In genomic region chr10:3850999-3851937, GRCh38 we compare ENCODE assay signal across 8 cellular contexts.
DNase-seq lines count a peak whose midpoint lies in the region; ATAC-seq, FAIRE-seq and TF ChIP-seq lines count a peak whose summit lies in the region.

No MANE protein-coding gene starts in this region.

- ATAC-seq in A549 (peak; percentile 60 to 70), GM19395 (IDR thresholded peaks at IDR 0.05; ENCODE audit: unreplicated experiment) (peak; percentile 48)

- peak; percentile 15 to 20; a peak in 1 of 5 replicates for TF ChIP-seq EP300 in A549 (IDR thresholded peaks at IDR 0.05)

- H3K9ac ChIP-seq in mesenchymal stem cell (ENCODE audit: low read length) = peak overlapping the region; percentile 89

- no peak for TF ChIP-seq POLR2A in A549 (IDR thresholded peaks at IDR 0.05; ENCODE audit: low read length)

- peaks cover 1% of the 10 kb centered on the region for H3K79me1 ChIP-seq in mesenchymal stem cell (replicated peaks; ENCODE audit: low read length, poor library complexity, severe bottlenecking)

- H3K27ac ChIP-seq in A549 (peak overlapping the region; percentile 92 to 94), caudate nucleus (ENCODE audit: low read depth, low read length) (peak overlapping the region; percentile 29), mesenchymal stem cell (ENCODE audit: low read length, poor library complexity, severe bottlenecking) (peak overlapping the region; percentile 97)

- H3K27me3 ChIP-seq in mesenchymal stem cell (ENCODE audit: control insufficient read depth in 1 of 2, insufficient read depth in 1 of 2, low read length in 2 of 2) (no peaks in the 10 kb centered on the region), H7 (ENCODE audit: control insufficient read depth, insufficient read depth, low read length) (no peaks in the 10 kb centered on the region)

- H3K18ac ChIP-seq in mesenchymal stem cell (ENCODE audit: low read depth in 1 of 2, low read length in 2 of 2) = peak overlapping the region; percentile 57 to 79

- H3K36me3 ChIP-seq in mesenchymal stem cell (ENCODE audit: control insufficient read depth in 1 of 2, insufficient read depth in 2 of 2, low read depth in 1 of 2, low read length in 2 of 2) = no peaks in the 10 kb centered on the region
- H3K36me3 ChIP-seq in H7 (replicated peaks; ENCODE audit: control insufficient read depth, insufficient read depth, low read length) = no peaks in the 10 kb centered on the region

- peaks cover 52% of the 10 kb centered on the region for H3K4me1 ChIP-seq in A549
- H3K4me1 ChIP-seq in mesenchymal stem cell (ENCODE audit: control insufficient read depth, insufficient read depth, low read depth, low read length) = peaks cover 13% of the 10 kb centered on the region

- H3K23ac ChIP-seq in mesenchymal stem cell (ENCODE audit: low read length in 2 of 2) = no peak overlapping the region

- no peak overlapping the region for H2AFZ ChIP-seq in mesenchymal stem cell (ENCODE audit: low read depth, low read length)

- H2AK5ac ChIP-seq in mesenchymal stem cell (ENCODE audit: low read length, severe bottlenecking) = peak overlapping the region; percentile 71

- POLR2A ChIA-PET in A549 (lab: Yijun Ruan, JAX) = interaction anchor here (0.5 to 3.1 kb wide), 10 partner anchors 22 to 506 kb away, joined by 4 to 79 read pairs (median 10); partner anchors contain the start of gene KLF6

- H2BK120ac ChIP-seq in mesenchymal stem cell (ENCODE audit: low read depth, low read length) = peak overlapping the region; percentile 52

- H3K4ac ChIP-seq in mesenchymal stem cell (ENCODE audit: low read depth in 1 of 2, low read length in 2 of 2) = peak overlapping the region; percentile 19 to 54

- TF ChIP-seq RAD21 in A549 (conservative IDR thresholded peaks at IDR 0.05 in 1 of 2, IDR thresholded peaks at IDR 0.05 in 1 of 2) = peak; percentile 18 to 21; a peak in 3 of 5 replicates

- CTCF ChIA-PET in A549 (lab: Yijun Ruan, JAX) = interaction anchor here (0.6 to 3.1 kb wide), 12 partner anchors 17 to 964 kb away, joined by 3 to 12 read pairs (median 4); no protein-coding TSS in a partner anchor

- peak overlapping the region; percentile 77 for H3K4me2 ChIP-seq in A549
- no peak overlapping the region for H3K4me2 ChIP-seq in mesenchymal stem cell (ENCODE audit: low read length, poor library complexity, severe bottlenecking)

- FAIRE-seq in A549 (lab: Jason Lieb, UNC) = peak; percentile 32

- no peak overlapping the region for H3K14ac ChIP-seq in mesenchymal stem cell (ENCODE audit: low read length in 2 of 2)

- DNase-seq in A549 (ENCODE audit: low read depth in 1 of 2, low spot score in 1 of 2) = peak; percentile 64 to 83
- DNase-seq in NCI-H69 (lab: John Stamatoyannopoulos, UW) = peak; percentile 51
- no peak for DNase-seq in caudate nucleus (lab: John Stamatoyannopoulos, UW)
- peak; percentile 92 for DNase-seq in mesenchymal stem cell
- DNase-seq in H7 = no peak
- no peak for DNase-seq in cerebellar nuclear complex (lab: John Stamatoyannopoulos, UW)
- no peak for DNase-seq in activated CD4-positive, alpha-beta T cell treated with anti-CD3 and anti-CD28 coated beads, Interleukin-2, amount 50 U/mL, for 48 hours

- H2BK5ac ChIP-seq in mesenchymal stem cell (ENCODE audit: low read depth, low read length, poor library complexity, severe bottlenecking) = peak overlapping the region; percentile 74

- H3K4me3 ChIP-seq in A549 = peak overlapping the region; percentile 10; the same call in 1 of the 3 replicates
- H3K4me3 ChIP-seq in mesenchymal stem cell (ENCODE audit: insufficient read depth in 1 of 2, low read depth in 1 of 2, low read length in 2 of 2) = peak overlapping the region in 1 of 2 experiments; percentile 26
- no peak overlapping the region for H3K4me3 ChIP-seq in H7 (ENCODE audit: insufficient read depth, low read depth, low read length)

- peak overlapping the region; percentile 84 for H4K91ac ChIP-seq in mesenchymal stem cell (ENCODE audit: low read length)

- TF ChIP-seq CTCF in A549 (IDR thresholded peaks at IDR 0.05) = no peak

- H4K8ac ChIP-seq in mesenchymal stem cell (ENCODE audit: low read length) = peak overlapping the region; percentile 82

- H2BK15ac ChIP-seq in mesenchymal stem cell (ENCODE audit: low read depth, poor library complexity, severe bottlenecking) = peak overlapping the region; percentile 77

- H2BK12ac ChIP-seq in mesenchymal stem cell (ENCODE audit: low read length in 2 of 2) = peak overlapping the region; percentile 75 to 94

- no peaks in the 10 kb centered on the region for H3K9me3 ChIP-seq in A549
- no peaks in the 10 kb centered on the region for H3K9me3 ChIP-seq in mesenchymal stem cell (ENCODE audit: control insufficient read depth, low read length)

- 51% methylated on average over 9 of the region's 9 CpGs for WGBS in A549 (ENCODE audit: missing lambda C conversion rate)
- WGBS in mesenchymal stem cell = 54% methylated on average over 5 of the region's 9 CpGs

TF ChIP-seq in A549, 52 proteins besides CTCF, POLR2A, EP300 and RAD21:
- TF ChIP-seq RCOR1 (IDR thresholded peaks at IDR 0.05; ENCODE audit: low read depth, low read length) (no peak), MAFK (IDR thresholded peaks at IDR 0.05; ENCODE audit: partially characterized antibody) (peak; percentile 97), FOSB (CRISPR knock-in tag; IDR thresholded peaks at IDR 0.05) (0 out of 2 replicates have a peak, but pooled peaks have one; percentile 58), JUNB (IDR thresholded peaks at IDR 0.05) (peak; percentile 29; the same call in 1 of the 2 replicates), CBX2 (IDR thresholded peaks at IDR 0.05; ENCODE audit: borderline replicate concordance, low read depth) (no peak), HMGXB4 (CRISPR knock-in tag; IDR thresholded peaks at IDR 0.05; ENCODE audit: borderline replicate concordance) (no peak), CEBPB (IDR thresholded peaks at IDR 0.05) (peak in 1 of 2 experiments; percentile 57; a peak in 3 of 4 replicates), FOSL2 (IDR thresholded peaks at IDR 0.05) (no peak), FOSL2 (CRISPR knock-in tag; IDR thresholded peaks at IDR 0.05) (peak; percentile 82)

Comparison
In these comparisons a context has a peak if more than half of its experiments do, and no peak if none do; other contexts are left out.
1. DNase-seq: peak in A549 (2 of 2), NCI-H69 (single experiment) and mesenchymal stem cell (single experiment); none in caudate nucleus (0 of 61), H7 (single experiment), cerebellar nuclear complex (0 of 2) and activated CD4-positive, alpha-beta T cell treated with anti-CD3 and anti-CD28 coated beads, Interleukin-2, amount 50 U/mL, for 48 hours (0 of 2).
2. H3K27ac ChIP-seq: peak in every context shown above with its lines; median percentile 97 in mesenchymal stem cell; 93 in A549; 29 in caudate nucleus.